16 cellular contexts compared by ENCODE assay signal in genomic region chr18:44835555-44836156, GRCh38.
DNase-seq lines count a peak whose midpoint lies in the region; FAIRE-seq and TF ChIP-seq lines count a peak whose summit lies in the region.
"Had no signal": no experiment of that assay in that cellular context is flagged by ENCODE, and none has a peak within 500 bp of the region (broad histone marks: within the 10 kb centered on the region; RNA-seq: fewer than 3 reads in every experiment).

No MANE protein-coding gene starts in this region.

- H3K27me3 ChIP-seq in NT2/D1 (ENCODE audit: insufficient read depth, insufficient read length): no peaks in the 10 kb centered on the region
- no peaks in the 10 kb centered on the region for H3K27me3 ChIP-seq in mesendoderm (ENCODE audit: insufficient read depth, low read length, poor library complexity)
- no peaks in the 10 kb centered on the region for H3K27me3 ChIP-seq in stomach smooth muscle (ENCODE audit: control insufficient read depth in 1 of 2, insufficient read depth in 2 of 2, low read length in 2 of 2)
- H3K27me3 ChIP-seq in small intestine (ENCODE audit: control insufficient read depth in 2 of 2, insufficient read depth in 2 of 2, low read length in 2 of 2): no peaks in the 10 kb centered on the region

- no peak overlapping the region for H3K18ac ChIP-seq in mesendoderm (ENCODE audit: low read length)

- no peak overlapping the region for H3K4ac ChIP-seq in mesendoderm (ENCODE audit: low read depth, low read length)

- H3K4me1 ChIP-seq in NT2/D1 (ENCODE audit: insufficient read depth, insufficient read length): peaks cover 14% of the 10 kb centered on the region
- H3K4me1 ChIP-seq in mesendoderm (ENCODE audit: control insufficient read depth, low read depth, low read length): peaks cover 7% of the 10 kb centered on the region
- peaks cover 50% of the 10 kb centered on the region for H3K4me1 ChIP-seq in stomach smooth muscle (ENCODE audit: control insufficient read depth, insufficient read depth, low read length)
- no peaks in the 10 kb centered on the region for H3K4me1 ChIP-seq in small intestine (ENCODE audit: control insufficient read depth in 2 of 2, insufficient read depth in 1 of 2, low read depth in 1 of 2, low read length in 1 of 2)

- H2BK120ac ChIP-seq in mesendoderm (ENCODE audit: low read depth, low read length): no peak overlapping the region

- no peaks in the 10 kb centered on the region for H3K36me3 ChIP-seq in NT2/D1 (ENCODE audit: insufficient read depth, insufficient read length, low read length)
- H3K36me3 ChIP-seq in mesendoderm (ENCODE audit: control insufficient read depth, insufficient read depth, low read length): no peaks in the 10 kb centered on the region
- H3K36me3 ChIP-seq in stomach smooth muscle (ENCODE audit: control insufficient read depth in 2 of 2, insufficient read depth in 2 of 2, low read length in 2 of 2): peaks cover 0 to 2% of the 10 kb centered on the region in 2 donors
- no peaks in the 10 kb centered on the region for H3K36me3 ChIP-seq in small intestine (ENCODE audit: control insufficient read depth in 2 of 2, insufficient read depth in 2 of 2, low read length in 2 of 2)

- no peak overlapping the region for H3K23ac ChIP-seq in mesendoderm (ENCODE audit: low read length)

- H3K9ac ChIP-seq in NT2/D1 (ENCODE audit: insufficient read length, low read depth) (no peak overlapping the region), mesendoderm (ENCODE audit: low read length) (no peak overlapping the region), stomach smooth muscle (ENCODE audit: low read length in 2 of 2) (no peak overlapping the region)

- no peak overlapping the region for H4K8ac ChIP-seq in mesendoderm (ENCODE audit: low read depth, low read length)

- H3K4me2 ChIP-seq in mesendoderm (ENCODE audit: low read length): no peak overlapping the region

- H3K4me3 ChIP-seq in NT2/D1 (ENCODE audit: insufficient read length, low read depth) (no peak overlapping the region), mesendoderm (ENCODE audit: low read length) (no peak overlapping the region), stomach smooth muscle (ENCODE audit: low read length in 2 of 2) (no peak overlapping the region), small intestine (ENCODE audit: low read depth in 1 of 2, low read length in 2 of 2) (no peak overlapping the region)

- H3K9me3 ChIP-seq in NT2/D1 (ENCODE audit: insufficient read depth, low read length) (no peaks in the 10 kb centered on the region), stomach smooth muscle (ENCODE audit: control insufficient read depth in 2 of 2, low read length in 2 of 2) (no peaks in the 10 kb centered on the region), small intestine (ENCODE audit: control insufficient read depth, low read depth) (no peaks in the 10 kb centered on the region)

- H2AK5ac ChIP-seq in mesendoderm (ENCODE audit: low read length): no peak overlapping the region

- H3K9me3 Mint-ChIP-seq in brain: peaks cover 0 to 2% (median 0%) of the 10 kb centered on the region in 5 experiments
- H3K9me3 Mint-ChIP-seq: activated naive CD8-positive, alpha-beta T cell treated with anti-CD3 and anti-CD28 coated beads, Interleukin-2, amount 50 U/mL, for 24 hours had no signal

- TF ChIP-seq CTCF in brain (conservative IDR thresholded peaks at IDR 0.05): no peak

- no CpG with 5 or more reads among the region's 7 CpGs for WGBS in mesendoderm (ENCODE audit: extremely low coverage, insufficient coverage, low lambda C conversion rate)
- WGBS in small intestine, 3 donors: 46 to 58% (median 57%) methylated on average over 7 of the region's 7 CpGs

- no peak overlapping the region for H3K56ac ChIP-seq in mesendoderm (ENCODE audit: low read length)

- FAIRE-seq in small intestine (lab: Jason Lieb, UNC): no peak

- H2BK5ac ChIP-seq in mesendoderm (ENCODE audit: low read length): no peak overlapping the region

- no peak overlapping the region for H2BK15ac ChIP-seq in mesendoderm (replicated peaks; ENCODE audit: low read depth)

- no peak overlapping the region for H4K5ac ChIP-seq in mesendoderm (ENCODE audit: low read length)

- H3K27ac Mint-ChIP-seq in brain: peak overlapping the region; percentile 42 to 89 (median 82)
- H3K27ac Mint-ChIP-seq: activated naive CD8-positive, alpha-beta T cell treated with anti-CD3 and anti-CD28 coated beads, Interleukin-2, amount 50 U/mL, for 24 hours; progenitor cell of endocrine pancreas had no signal

- no peak overlapping the region for H3K27ac ChIP-seq in mesendoderm (ENCODE audit: low read depth, low read length)
- peak overlapping the region; percentile 25 for H3K27ac ChIP-seq in stomach smooth muscle (ENCODE audit: low read length)
- no peak overlapping the region for H3K27ac ChIP-seq in small intestine (ENCODE audit: low read depth in 1 of 2, low read length in 1 of 2)
- H3K27ac ChIP-seq: epithelial cell of prostate had no signal

- H3K79me2 ChIP-seq in mesendoderm (ENCODE audit: control insufficient read depth, insufficient read depth, low read length): no peaks in the 10 kb centered on the region

- peak overlapping the region in 1 of 5 experiments; percentile 64 for H3K4me3 Mint-ChIP-seq in brain
- H3K4me3 Mint-ChIP-seq: activated naive CD8-positive, alpha-beta T cell treated with anti-CD3 and anti-CD28 coated beads, Interleukin-2, amount 50 U/mL, for 24 hours had no signal

- no peaks in the 10 kb centered on the region for H3K27me3 Mint-ChIP-seq in brain
- H3K27me3 Mint-ChIP-seq: progenitor cell of endocrine pancreas had no signal

- no peaks in the 10 kb centered on the region for H3K79me1 ChIP-seq in mesendoderm (ENCODE audit: low read length)

- peaks cover 95% of the 10 kb centered on the region for H3K4me1 Mint-ChIP-seq in brain

- DNase-seq in NT2/D1 (ENCODE audit: low read depth, low spot score) (peak; percentile 39), mesendoderm (peak; percentile 39), small intestine (no peak), NCI-H2081 treated with DMSO at 0.1 percent for 48 hours (lab: John Stamatoyannopoulos, UW) (no peak), NCI-H345 (lab: John Stamatoyannopoulos, UW) (no peak)
- DNase-seq: activated CD4-positive, alpha-beta T cell treated with anti-CD3 and anti-CD28 coated beads, Interleukin-2, amount 50 U/mL, for 4 hours; activated naive CD8-positive, alpha-beta T cell treated with anti-CD3 and anti-CD28 coated beads, Interleukin-2, amount 50 U/mL, for 24 hours; cortex of kidney; DMS79 treated with DMSO at 0.1 percent for 48 hours; kidney glomerular epithelial cell; NCI-H1436; PC-3 had no signal

- H3K36me3 Mint-ChIP-seq in brain: peaks cover 3% of the 10 kb centered on the region

Comparison
In these comparisons a context has a peak if more than half of its experiments do, and no peak if none do; other contexts are left out.
1. DNase-seq: peak in NT2/D1 (single experiment) and mesendoderm (single experiment); none in small intestine (single experiment), NCI-H2081 treated with DMSO at 0.1 percent for 48 hours (single experiment) and NCI-H345 (single experiment).